Comparison of ENCODE assay signal across 1 cellular context in the genomic region with DNA sequence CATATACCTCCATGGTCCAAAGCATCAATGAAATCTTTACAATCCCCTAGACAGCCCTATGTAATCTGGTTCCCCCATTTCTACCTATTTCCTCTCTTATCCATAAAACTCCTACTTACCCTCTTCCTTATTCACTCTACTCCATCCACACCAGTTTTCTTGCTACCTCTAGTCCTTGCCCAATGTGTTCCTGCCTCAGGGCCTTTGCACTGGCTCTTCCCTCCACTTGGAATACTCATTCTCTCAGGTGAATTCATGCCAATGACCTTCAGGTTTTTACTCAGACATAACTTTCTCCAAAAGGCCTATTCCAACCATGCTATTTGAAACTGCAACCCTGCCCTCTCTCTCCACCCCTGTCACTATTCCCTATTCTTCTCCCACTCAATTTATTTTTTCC.
TF ChIP-seq lines count a peak whose summit lies in the region.

No MANE protein-coding gene starts in this region.

TF ChIP-seq in IMR-90, 13 proteins besides CTCF, POLR2A, EP300 and RAD21:
- TF ChIP-seq RCOR1 (IDR thresholded peaks at IDR 0.05; ENCODE audit: insufficient replicate concordance, low read length) = no peak
- TF ChIP-seq, protein P1, sequence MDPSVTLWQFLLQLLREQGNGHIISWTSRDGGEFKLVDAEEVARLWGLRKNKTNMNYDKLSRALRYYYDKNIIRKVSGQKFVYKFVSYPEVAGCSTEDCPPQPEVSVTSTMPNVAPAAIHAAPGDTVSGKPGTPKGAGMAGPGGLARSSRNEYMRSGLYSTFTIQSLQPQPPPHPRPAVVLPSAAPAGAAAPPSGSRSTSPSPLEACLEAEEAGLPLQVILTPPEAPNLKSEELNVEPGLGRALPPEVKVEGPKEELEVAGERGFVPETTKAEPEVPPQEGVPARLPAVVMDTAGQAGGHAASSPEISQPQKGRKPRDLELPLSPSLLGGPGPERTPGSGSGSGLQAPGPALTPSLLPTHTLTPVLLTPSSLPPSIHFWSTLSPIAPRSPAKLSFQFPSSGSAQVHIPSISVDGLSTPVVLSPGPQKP (IDR thresholded peaks at IDR 0.05; ENCODE audit: borderline replicate concordance, low read depth, low read length) = no peak
- TF ChIP-seq, protein P2, sequence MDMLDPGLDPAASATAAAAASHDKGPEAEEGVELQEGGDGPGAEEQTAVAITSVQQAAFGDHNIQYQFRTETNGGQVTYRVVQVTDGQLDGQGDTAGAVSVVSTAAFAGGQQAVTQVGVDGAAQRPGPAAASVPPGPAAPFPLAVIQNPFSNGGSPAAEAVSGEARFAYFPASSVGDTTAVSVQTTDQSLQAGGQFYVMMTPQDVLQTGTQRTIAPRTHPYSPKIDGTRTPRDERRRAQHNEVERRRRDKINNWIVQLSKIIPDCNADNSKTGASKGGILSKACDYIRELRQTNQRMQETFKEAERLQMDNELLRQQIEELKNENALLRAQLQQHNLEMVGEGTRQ (IDR thresholded peaks at IDR 0.05; ENCODE audit: low read depth, low read length) = no peak
- no peak for TF ChIP-seq CHD1 (IDR thresholded peaks at IDR 0.05; ENCODE audit: low read depth, low read length)
- TF ChIP-seq MXI1 (IDR thresholded peaks at IDR 0.05; ENCODE audit: borderline replicate concordance, low read depth, low read length) = no peak
- TF ChIP-seq CEBPB (IDR thresholded peaks at IDR 0.05; ENCODE audit: low read depth, low read length) = no peak
- TF ChIP-seq SMC3 (IDR thresholded peaks at IDR 0.05; ENCODE audit: low read depth, low read length) = no peak
- no peak for TF ChIP-seq MAZ (IDR thresholded peaks at IDR 0.05; ENCODE audit: borderline replicate concordance, low read depth, low read length)
